1 cellular context compared by ENCODE assay signal in genomic region chr6:44201200-44201599, GRCh38.
TF ChIP-seq lines count a peak whose summit lies in the region.

No MANE protein-coding gene starts in this region.

TF ChIP-seq in SK-N-SH, 30 proteins besides CTCF, POLR2A, EP300 and RAD21 (continued from another document):
- TF ChIP-seq, protein P1, sequence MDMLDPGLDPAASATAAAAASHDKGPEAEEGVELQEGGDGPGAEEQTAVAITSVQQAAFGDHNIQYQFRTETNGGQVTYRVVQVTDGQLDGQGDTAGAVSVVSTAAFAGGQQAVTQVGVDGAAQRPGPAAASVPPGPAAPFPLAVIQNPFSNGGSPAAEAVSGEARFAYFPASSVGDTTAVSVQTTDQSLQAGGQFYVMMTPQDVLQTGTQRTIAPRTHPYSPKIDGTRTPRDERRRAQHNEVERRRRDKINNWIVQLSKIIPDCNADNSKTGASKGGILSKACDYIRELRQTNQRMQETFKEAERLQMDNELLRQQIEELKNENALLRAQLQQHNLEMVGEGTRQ (IDR thresholded peaks at IDR 0.05; ENCODE audit: borderline replicate concordance, low read depth, low read length): no peak
- TF ChIP-seq PBX3 (IDR thresholded peaks at IDR 0.05): no peak
- no peak for TF ChIP-seq NRF1 (IDR thresholded peaks at IDR 0.05; ENCODE audit: low read depth, low read length)
- no peak for TF ChIP-seq MAX (IDR thresholded peaks at IDR 0.05; ENCODE audit: low read depth)
- no peak for TF ChIP-seq TAF1 (IDR thresholded peaks at IDR 0.05; ENCODE audit: borderline replicate concordance, low read depth, low read length)
- TF ChIP-seq RCOR1 (IDR thresholded peaks at IDR 0.05; ENCODE audit: low read length): no peak
TF ChIP-seq in SK-N-SH: peak in this region for 0.
